In genomic region chr5:64666058-64666457, GRCh38 we compare ENCODE assay signal across 17 cellular contexts. TPM values are rescaled to one million over a fixed set of nuclear protein-coding genes. Genes with fewer than 3 reads are reported as not detected.
A peak's percentile ranks its signal among the peaks of the same experiment; 100 is the strongest.
DNase-seq lines count a peak whose midpoint lies in the region; ATAC-seq and TF ChIP-seq lines count a peak whose summit lies in the region.
"Had no signal": no experiment of that assay in that cellular context is flagged by ENCODE, and none has a peak within 500 bp of the region (broad histone marks: within the 10 kb centered on the region; RNA-seq: fewer than 3 reads in every experiment).

No MANE protein-coding gene starts in this region.

- H3K56ac ChIP-seq in H9 (ENCODE audit: insufficient read length, low read depth, low read length) = no peak overlapping the region

- H2AFZ ChIP-seq in H9 (ENCODE audit: low read length) = no peak overlapping the region
- no peak overlapping the region for H2AFZ ChIP-seq in fibroblast of lung (ENCODE audit: low read length)

- no peaks in the 10 kb centered on the region for H3K27me3 Mint-ChIP-seq in H9 (ENCODE audit: low read depth)

- H3K4me3 ChIP-seq in RWPE2 (ENCODE audit: severe bottlenecking) = no peak overlapping the region
- H3K4me3 ChIP-seq in fibroblast of lung (replicated peaks in 1 of 4; ENCODE audit: control extremely low read depth in 1 of 4, insufficient read depth in 1 of 4, low read depth in 3 of 4, low read length in 4 of 4) = no peak overlapping the region
- H3K4me3 ChIP-seq in skeletal muscle cell (ENCODE audit: low read depth, low read length) = no peak overlapping the region
- H3K4me3 ChIP-seq in adrenal gland = no peak overlapping the region
- no peak overlapping the region for H3K4me3 ChIP-seq in right atrium auricular region
- H3K4me3 ChIP-seq: skin epidermis had no signal

- H3K4me3 Mint-ChIP-seq in H9 = no peak overlapping the region
- H3K4me3 Mint-ChIP-seq: brain; stimulated activated naive B cell treated with anti-CD40 and anti-IgM and Interleukin-4, amounts not matched to agents 10 μg/mL and 1 μg/mL and 100 μg/mL, for 72 hours had no signal

- peak overlapping the region in 2 of 3 experiments; percentile 21 to 50; a peak in 2 of 7 replicates for H3K27ac Mint-ChIP-seq in H9
- H3K27ac Mint-ChIP-seq: brain; stimulated activated naive B cell treated with anti-CD40 and anti-IgM and Interleukin-4, amounts not matched to agents 10 μg/mL and 1 μg/mL and 100 μg/mL, for 72 hours had no signal

- TF ChIP-seq CTCF in H9 (conservative IDR thresholded peaks at IDR 0.05) (no peak), RWPE2 (IDR thresholded peaks at IDR 0.05; ENCODE audit: poor library complexity, severe bottlenecking) (no peak), fibroblast of lung (conservative IDR thresholded peaks at IDR 0.05 in 1 of 2, IDR thresholded peaks at IDR 0.05 in 1 of 2; ENCODE audit: low read depth in 1 of 2, low read length in 2 of 2) (no peak), adrenal gland (IDR thresholded peaks at IDR 0.05) (no peak), right atrium auricular region (IDR thresholded peaks at IDR 0.05) (no peak)

- no peak overlapping the region for H3K14ac ChIP-seq in H9 (ENCODE audit: insufficient read depth, low read length)

- H3K18ac ChIP-seq in H9 (ENCODE audit: insufficient read length, low read depth, low read length) = no peak overlapping the region

- H2BK12ac ChIP-seq in H9 (ENCODE audit: insufficient read length, low read depth, low read length) = no peak overlapping the region

- no peak for TF ChIP-seq POLR2A in adrenal gland (IDR thresholded peaks at IDR 0.05)

- no peak overlapping the region for H3K27ac ChIP-seq in H9 (ENCODE audit: insufficient read length, low read depth, low read length)
- no peak overlapping the region for H3K27ac ChIP-seq in RWPE2 (ENCODE audit: poor library complexity, severe bottlenecking)
- H3K27ac ChIP-seq in fibroblast of lung (ENCODE audit: insufficient read depth, low read length) = no peak overlapping the region
- no peak overlapping the region for H3K27ac ChIP-seq in adrenal gland
- H3K27ac ChIP-seq in right atrium auricular region = no peak overlapping the region
- H3K27ac ChIP-seq: C4-2B, skin epidermis had no signal

- no peak overlapping the region for H4K91ac ChIP-seq in H9 (ENCODE audit: insufficient read length, low read depth, low read length)

- H4K8ac ChIP-seq in H9 (replicated peaks; ENCODE audit: insufficient read length, low read depth, low read length) = no peak overlapping the region

- no peaks in the 10 kb centered on the region for H3K79me2 ChIP-seq in H9 (ENCODE audit: insufficient read depth, low read length)
- H3K79me2 ChIP-seq in fibroblast of lung (ENCODE audit: control insufficient read depth, insufficient read depth, low read length) = no peaks in the 10 kb centered on the region

- H3K4me1 Mint-ChIP-seq in H9 = peaks cover 5 to 16% of the 10 kb centered on the region in 2 experiments
- H3K4me1 Mint-ChIP-seq: brain; stimulated activated naive B cell treated with anti-CD40 and anti-IgM and Interleukin-4, amounts not matched to agents 10 μg/mL and 1 μg/mL and 100 μg/mL, for 72 hours had no signal

- H2BK15ac ChIP-seq in H9 (ENCODE audit: low read depth, low read length) = no peak overlapping the region

- H3K9me3 ChIP-seq in H9 (ENCODE audit: control insufficient read depth, low read depth, low read length) = no peaks in the 10 kb centered on the region
- no peaks in the 10 kb centered on the region for H3K9me3 ChIP-seq in RWPE2 (ENCODE audit: severe bottlenecking)
- no peaks in the 10 kb centered on the region for H3K9me3 ChIP-seq in fibroblast of lung (ENCODE audit: control insufficient read depth, insufficient read depth, low read depth, low read length)
- H3K9me3 ChIP-seq in adrenal gland (replicated peaks in 1 of 3) = no peaks in the 10 kb centered on the region
- H3K9me3 ChIP-seq in right atrium auricular region = no peaks in the 10 kb centered on the region

- H2BK20ac ChIP-seq in H9 (ENCODE audit: low read depth, low read length, poor library complexity, severe bottlenecking) = no peak overlapping the region

- no peaks in the 10 kb centered on the region for H3K36me3 Mint-ChIP-seq in H9 (ENCODE audit: insufficient read depth in 1 of 3, low read depth in 3 of 3)
- H3K36me3 Mint-ChIP-seq: brain; stimulated activated naive B cell treated with anti-CD40 and anti-IgM and Interleukin-4, amounts not matched to agents 10 μg/mL and 1 μg/mL and 100 μg/mL, for 72 hours had no signal

- no peak overlapping the region for H3K9ac ChIP-seq in H9 (ENCODE audit: extremely low read depth, insufficient read length, low read length)
- no peak overlapping the region for H3K9ac ChIP-seq in fibroblast of lung (ENCODE audit: insufficient read depth, low read length)

- H3K9me3 Mint-ChIP-seq in H9 = no peaks in the 10 kb centered on the region
- H3K9me3 Mint-ChIP-seq: brain had no signal

- no peak overlapping the region for H2BK5ac ChIP-seq in H9 (ENCODE audit: insufficient read length, low read length)

- no peaks in the 10 kb centered on the region; the same call in 1 of the 2 replicates for H3K4me1 ChIP-seq in H9 (ENCODE audit: insufficient read depth, low read length)
- H3K4me1 ChIP-seq in RWPE2 (ENCODE audit: insufficient read depth, poor library complexity, severe bottlenecking) = no peaks in the 10 kb centered on the region
- H3K4me1 ChIP-seq in fibroblast of lung (ENCODE audit: control insufficient read depth, extremely low read depth, insufficient read depth, low read length) = no peaks in the 10 kb centered on the region
- H3K4me1 ChIP-seq in adrenal gland (replicated peaks in 1 of 2) = no peaks in the 10 kb centered on the region
- no peaks in the 10 kb centered on the region for H3K4me1 ChIP-seq in right atrium auricular region

- H2AK5ac ChIP-seq in H9 (ENCODE audit: insufficient read length, low read length) = no peak overlapping the region

- peak; percentile 60 for ATAC-seq in RWPE2 (ENCODE audit: low read depth)
- ATAC-seq: stimulated activated naive B cell treated with anti-CD40 and anti-IgM and Interleukin-4, amounts not matched to agents 10 μg/mL and 1 μg/mL and 100 μg/mL, for 72 hours had no signal

- no peaks in the 10 kb centered on the region for H3K79me1 ChIP-seq in H9 (ENCODE audit: insufficient read depth, low read depth, low read length, poor library complexity, severe bottlenecking)

- no peak overlapping the region for H2BK120ac ChIP-seq in H9 (ENCODE audit: low read depth, low read length, poor library complexity, severe bottlenecking)

- H3K4me2 ChIP-seq in H9 (ENCODE audit: insufficient read depth, insufficient read length, low read length) (no peak overlapping the region), fibroblast of lung (ENCODE audit: extremely low read depth, insufficient read depth, low read length) (no peak overlapping the region)

- DNase-seq in H9 (no peak), RWPE2 (ENCODE audit: low spot score) (no peak), fibroblast of lung (ENCODE audit: low read depth in 2 of 2) (peak; percentile 61 to 62), skeletal muscle cell (ENCODE audit: low read depth) (peak; percentile 51), adrenal gland (no peak), right atrium auricular region (ENCODE audit: low spot score) (no peak), inferior parietal cortex (ENCODE audit: extremely low spot score) (no peak)
- DNase-seq: activated effector memory CD4-positive, alpha-beta T cell treated with anti-CD3 and anti-CD28 coated beads, Interleukin-2, amount 50 U/mL, for 16 hours; NCI-H1930; NCI-H524 treated with DMSO at 0.1 percent for 48 hours; stimulated activated naive B cell treated with anti-CD40 and anti-IgM and Interleukin-4, amounts not matched to agents 10 μg/mL and 1 μg/mL and 100 μg/mL, for 72 hours had no signal

- no peak overlapping the region for H4K5ac ChIP-seq in H9 (ENCODE audit: insufficient read length, low read depth, low read length)

- H3K23me2 ChIP-seq in H9 (ENCODE audit: insufficient read length, low read depth, low read length, poor library complexity, severe bottlenecking) = no peaks in the 10 kb centered on the region

- H4K20me1 ChIP-seq in H9 (ENCODE audit: control insufficient read depth, insufficient read depth, insufficient read length) = no peaks in the 10 kb centered on the region
- H4K20me1 ChIP-seq in fibroblast of lung (ENCODE audit: control insufficient read depth, extremely low read depth, insufficient read depth, low read length) = no peaks in the 10 kb centered on the region

- no peak overlapping the region for H3K4ac ChIP-seq in H9 (ENCODE audit: low read depth, low read length)

- H3K27me3 ChIP-seq in H9 (ENCODE audit: insufficient read depth, low read length) (no peaks in the 10 kb centered on the region), RWPE2 (ENCODE audit: insufficient read depth, poor library complexity, severe bottlenecking) (no peaks in the 10 kb centered on the region), fibroblast of lung (ENCODE audit: control insufficient read depth, insufficient read depth, low read length) (no peaks in the 10 kb centered on the region), adrenal gland (peaks cover 5% of the 10 kb centered on the region), right atrium auricular region (no peaks in the 10 kb centered on the region)

- H3K23ac ChIP-seq in H9 (ENCODE audit: insufficient read length, low read depth, low read length) = no peak overlapping the region

- intact Hi-C loops in adrenal gland (cut with DNase I) = no loop called here

- H3K36me3 ChIP-seq in RWPE2 (ENCODE audit: low read depth) (no peaks in the 10 kb centered on the region), fibroblast of lung (ENCODE audit: control insufficient read depth, insufficient read depth, low read length) (no peaks in the 10 kb centered on the region), adrenal gland (replicated peaks in 1 of 2) (no peaks in the 10 kb centered on the region), right atrium auricular region (no peaks in the 10 kb centered on the region)

- no peak overlapping the region for H3T11ph ChIP-seq in H9 (ENCODE audit: low read length)

RNA-seq across cellular contexts. Expression of gene SHISAL2B, which starts 24.2 kb away (rescaled TPM):
- total RNA-seq in H9 (2021) (5.0 and 5.4 TPM in 2 replicates), fibroblast of lung (not detected in 2 replicates), adrenal gland (not detected), right atrium auricular region (not detected)
- polyA plus RNA-seq in fibroblast of lung (not detected in 2 replicates), adrenal gland (under 1 TPM in 1 of 3 donors, not detected in 2; 0.10 TPM)
- polyA plus RNA-seq in fibroblast of lung (2012) = not detected in 2 replicates
- not detected in 2 replicates for polyA minus RNA-seq in fibroblast of lung (ENCODE audit: low replicate concordance)
- total RNA-seq: activated CD8-positive, alpha-beta memory T cell treated with anti-CD3 and anti-CD28 coated beads for 36 hours; frontal cortex; urinary bladder had no signal
- polyA plus RNA-seq: urinary bladder had no signal

Comparison
In these comparisons a context has a peak if more than half of its experiments do, and no peak if none do; other contexts are left out.
1. DNase-seq: peak in fibroblast of lung (2 of 2) and skeletal muscle cell (single experiment); none in H9 (single experiment), RWPE2 (single experiment), adrenal gland (0 of 7), right atrium auricular region (single experiment) and inferior parietal cortex (single experiment).